Comparison of ENCODE assay signal across 27 cellular contexts in genomic region chr6:46832816-46833215, GRCh38. TPM values are rescaled to one million over a fixed set of nuclear protein-coding genes. Genes with fewer than 3 reads are reported as not detected.
"Had no signal": no experiment of that assay in that cellular context is flagged by ENCODE, and none has a peak within 500 bp of the region (broad histone marks: within the 10 kb centered on the region; RNA-seq: fewer than 3 reads in every experiment).

No MANE protein-coding gene starts in this region.

- ATAC-seq: activated naive CD4-positive, alpha-beta T cell treated with anti-CD3 and anti-CD28 coated beads, Interleukin-2, amount 50 U/mL, for 72 hours; activated naive CD8-positive, alpha-beta T cell treated with anti-CD3 and anti-CD28 coated beads, Interleukin-2, amount 50 U/mL, for 24 hours; activated T-cell treated with anti-CD3 and anti-CD28 coated beads, Interleukin-2, amount 50 U/mL, for 4 hours; body of pancreas; PC-3; T-helper 17 cell had no signal

- DNase-seq: activated B cell treated with CpG ODN at 0.5 μM for 24 hours; activated CD4-positive, alpha-beta T cell treated with anti-CD3 and anti-CD28 coated beads for 1 hour; activated CD4-positive, alpha-beta T cell treated with anti-CD3 and anti-CD28 coated beads, Interleukin-2, amount 10 ng/mL, durations not matched to agents 24 days and 14 days; activated CD4-positive, alpha-beta T cell treated with anti-CD3 and anti-CD28 coated beads, Interleukin-2, amount 50 U/mL, for 48 hours; activated effector memory CD4-positive, alpha-beta T cell treated with anti-CD3 and anti-CD28 coated beads, Interleukin-2, amount 50 U/mL, for 16 hours; activated naive CD4-positive, alpha-beta T cell treated with Interleukin-2 at 50 U/mL for 16 hours; activated naive CD8-positive, alpha-beta T cell treated with anti-CD3 and anti-CD28 coated beads, Interleukin-2, amount 50 U/mL, for 24 hours; activated T-cell treated with anti-CD3 and anti-CD28 coated beads, Interleukin-2, amount 50 U/mL, for 4 hours; amniotic stem cell; body of pancreas; central memory CD4-positive, alpha-beta T cell; MM.1S; NCI-H146; NCI-H187 treated with DMSO at 0.1 percent for 48 hours; NCI-H2081 treated with DMSO at 0.1 percent for 48 hours; NCI-H446; NCI-H524; NCI-H82; PC-3; SHP77 treated with DMSO at 0.1 percent for 48 hours; T-helper 17 cell; T-helper 9 cell had no signal

RNA-seq across cellular contexts. Expression of gene MEP1A, which starts 39.6 kb away (rescaled TPM):
- total RNA-seq: activated B cell treated with CpG ODN at 0.5 μM for 24 hours; activated CD4-positive, alpha-beta T cell treated with anti-CD3 and anti-CD28 coated beads, Interleukin-2, amount 10 ng/mL, durations not matched to agents 24 days and 14 days; activated naive CD4-positive, alpha-beta T cell treated with anti-CD3 and anti-CD28 coated beads, Interleukin-2, amount 50 U/mL, for 72 hours; activated T-cell treated with anti-CD3 and anti-CD28 coated beads, Interleukin-2, amount 50 U/mL, for 4 hours; ascending aorta; body of pancreas; bronchial epithelial cell; chondrocyte; PC-3; SK-MEL-5; T-helper 17 cell had no signal
